ENCODE assay signal across 31 cellular contexts in genomic region chr7:71683382-71683781, GRCh38.
DNase-seq lines count a peak whose midpoint lies in the region; ATAC-seq and TF ChIP-seq lines count a peak whose summit lies in the region.
"Had no signal": no experiment of that assay in that cellular context is flagged by ENCODE, and none has a peak within 500 bp of the region (broad histone marks: within the 10 kb centered on the region; RNA-seq: fewer than 3 reads in every experiment).

No MANE protein-coding gene starts in this region.

- peaks cover 19% of the 10 kb centered on the region for H4K20me1 ChIP-seq in neural progenitor cell (ENCODE audit: low read depth)

- H3K4me1 Mint-ChIP-seq in neural progenitor cell = peaks cover 22% of the 10 kb centered on the region
- no peaks in the 10 kb centered on the region for H3K4me1 Mint-ChIP-seq in activated CD8-positive, alpha-beta T cell treated with anti-CD3 and anti-CD28 coated beads for 36 hours (ENCODE audit: low read depth)
- H3K4me1 Mint-ChIP-seq: activated naive CD8-positive, alpha-beta T cell treated with anti-CD3 and anti-CD28 coated beads, Interleukin-2, amount 50 U/mL, for 24 hours; CD14-positive monocyte; natural killer cell; stimulated activated naive B cell treated with anti-CD40 and anti-IgM and Interleukin-4, amounts not matched to agents 10 μg/mL and 1 μg/mL and 100 μg/mL, for 72 hours; T-helper 17 cell had no signal

- H3K9ac ChIP-seq in iPS-20b (ENCODE audit: low read depth, low read length) (peak overlapping the region; percentile 72; the same call in 1 of the 2 replicates), neural progenitor cell (no peak overlapping the region)
- H3K9ac ChIP-seq: KMS-11 had no signal

- H3K4me2 ChIP-seq in neural progenitor cell = peak overlapping the region; percentile 65
- H3K4me2 ChIP-seq: KMS-11 had no signal

- H3K27me3 ChIP-seq in iPS-20b (ENCODE audit: insufficient read depth, low read length) = no peaks in the 10 kb centered on the region
- H3K27me3 ChIP-seq in neural progenitor cell = peaks cover 33% of the 10 kb centered on the region

- H2AFZ ChIP-seq in neural progenitor cell (replicated peaks) = no peak overlapping the region

- H3F3A ChIP-seq in neural progenitor cell (ENCODE audit: low read depth) = peaks cover 24% of the 10 kb centered on the region

- H3K4me1 ChIP-seq in iPS-20b (ENCODE audit: insufficient read depth, low read length) = peaks cover 12% of the 10 kb centered on the region; the same call in 1 of the 2 replicates
- H3K4me1 ChIP-seq in neural progenitor cell = peaks cover 12% of the 10 kb centered on the region

- POLR2A ChIA-PET in activated CD8-positive, alpha-beta T cell treated with anti-CD3 and anti-CD28 coated beads for 36 hours (lab: Charles Lee) = no interaction called here

- peaks cover 4% of the 10 kb centered on the region for H3K36me3 Mint-ChIP-seq in neural progenitor cell
- H3K36me3 Mint-ChIP-seq in activated CD8-positive, alpha-beta T cell treated with anti-CD3 and anti-CD28 coated beads for 36 hours (ENCODE audit: low read depth) = no peaks in the 10 kb centered on the region
- H3K36me3 Mint-ChIP-seq: CD14-positive monocyte; natural killer cell; stimulated activated naive B cell treated with anti-CD40 and anti-IgM and Interleukin-4, amounts not matched to agents 10 μg/mL and 1 μg/mL and 100 μg/mL, for 72 hours had no signal

- no peaks in the 10 kb centered on the region for H3K79me2 ChIP-seq in neural progenitor cell (ENCODE audit: low read depth)

- H3K27me3 Mint-ChIP-seq in neural progenitor cell (ENCODE audit: insufficient read depth, low read depth) = peaks cover 11% of the 10 kb centered on the region
- no peaks in the 10 kb centered on the region for H3K27me3 Mint-ChIP-seq in activated CD8-positive, alpha-beta T cell treated with anti-CD3 and anti-CD28 coated beads for 36 hours
- H3K27me3 Mint-ChIP-seq: activated naive CD8-positive, alpha-beta T cell treated with anti-CD3 and anti-CD28 coated beads, Interleukin-2, amount 50 U/mL, for 24 hours; stimulated activated naive B cell treated with anti-CD40 and anti-IgM and Interleukin-4, amounts not matched to agents 10 μg/mL and 1 μg/mL and 100 μg/mL, for 72 hours; T-helper 17 cell had no signal

- in situ Hi-C loops in G401 (cut with HindIII; ENCODE audit: low sequenced_read_pairs) = no loop called here

- H3K36me3 ChIP-seq in iPS-20b (ENCODE audit: insufficient read depth, low read depth, low read length) (peaks cover 12% of the 10 kb centered on the region; the same call in 1 of the 2 replicates), neural progenitor cell (no peaks in the 10 kb centered on the region)
- H3K36me3 ChIP-seq: thoracic aorta had no signal

- H3K9me3 ChIP-seq in iPS-20b (ENCODE audit: insufficient read depth, low read depth, low read length) (no peaks in the 10 kb centered on the region), neural progenitor cell (ENCODE audit: low read depth) (no peaks in the 10 kb centered on the region)
- H3K9me3 ChIP-seq: thoracic aorta had no signal

- no peak for TF ChIP-seq CTCF in neural progenitor cell (IDR thresholded peaks at IDR 0.05)
- no peak for TF ChIP-seq CTCF in activated CD8-positive, alpha-beta T cell treated with anti-CD3 and anti-CD28 coated beads for 36 hours (IDR thresholded peaks at IDR 0.05)

- H3K27ac ChIP-seq in iPS-20b (ENCODE audit: low read length) = no peak overlapping the region
- peak overlapping the region; percentile 67 for H3K27ac ChIP-seq in neural progenitor cell
- H3K27ac ChIP-seq: KMS-11, thoracic aorta had no signal

- no peak overlapping the region; the same call in 1 of the 2 replicates for H3K4me3 ChIP-seq in iPS-20b (ENCODE audit: low read length)
- no peak overlapping the region for H3K4me3 ChIP-seq in neural progenitor cell
- H3K4me3 ChIP-seq: thoracic aorta had no signal

- H3K4me3 Mint-ChIP-seq in neural progenitor cell = no peak overlapping the region
- no peak overlapping the region for H3K4me3 Mint-ChIP-seq in activated CD8-positive, alpha-beta T cell treated with anti-CD3 and anti-CD28 coated beads for 36 hours
- H3K4me3 Mint-ChIP-seq: activated naive CD8-positive, alpha-beta T cell treated with anti-CD3 and anti-CD28 coated beads, Interleukin-2, amount 50 U/mL, for 24 hours; activated T-cell treated with anti-CD3 and anti-CD28 coated beads, Interleukin-2, amount 50 U/mL, for 72 hours; natural killer cell; stimulated activated naive B cell treated with anti-CD40 and anti-IgM and Interleukin-4, amounts not matched to agents 10 μg/mL and 1 μg/mL and 100 μg/mL, for 72 hours; T-helper 17 cell had no signal

- peaks cover 3% of the 10 kb centered on the region for H3K9me3 Mint-ChIP-seq in neural progenitor cell
- peaks cover 4% of the 10 kb centered on the region for H3K9me3 Mint-ChIP-seq in activated CD8-positive, alpha-beta T cell treated with anti-CD3 and anti-CD28 coated beads for 36 hours
- H3K9me3 Mint-ChIP-seq: activated naive CD8-positive, alpha-beta T cell treated with anti-CD3 and anti-CD28 coated beads, Interleukin-2, amount 50 U/mL, for 24 hours had no signal

- no peak for ATAC-seq in activated CD8-positive, alpha-beta T cell treated with anti-CD3 and anti-CD28 coated beads for 36 hours
- no peak for ATAC-seq in GM21381 (IDR thresholded peaks at IDR 0.05; ENCODE audit: unreplicated experiment)
- ATAC-seq: activated CD4-positive, CD25-positive, alpha-beta regulatory T cell treated with anti-CD3 and anti-CD28 coated beads, Interleukin-2, amount 50 U/mL, for 24 hours; activated naive CD8-positive, alpha-beta T cell treated with anti-CD3 and anti-CD28 coated beads, Interleukin-2, amount 50 U/mL, for 24 hours; activated T-cell treated with anti-CD3 and anti-CD28 coated beads, Interleukin-2, amount 50 U/mL, for 72 hours; left ventricle myocardium superior; natural killer cell; Panc1; stimulated activated naive B cell treated with anti-CD40 and anti-IgM and Interleukin-4, amounts not matched to agents 10 μg/mL and 1 μg/mL and 100 μg/mL, for 72 hours; T-helper 17 cell had no signal

- CTCF ChIA-PET in activated CD8-positive, alpha-beta T cell treated with anti-CD3 and anti-CD28 coated beads for 36 hours (lab: Charles Lee) = no interaction called here

- intact Hi-C loops in activated CD8-positive, alpha-beta T cell treated with anti-CD3 and anti-CD28 coated beads for 36 hours (cut with micrococcal nuclease) = no loop called here

- DNase-seq in G401 (ENCODE audit: low spot score) = peak; percentile 65
- DNase-seq in cerebellar cortex (ENCODE audit: low spot score) = peak; percentile 60
- DNase-seq in neural progenitor cell (ENCODE audit: low spot score) = no peak
- no peak for DNase-seq in activated CD8-positive, alpha-beta T cell treated with anti-CD3 and anti-CD28 coated beads for 36 hours
- no peak for DNase-seq in NCI-H2081 (lab: John Stamatoyannopoulos, UW)
- no peak for DNase-seq in NCI-H2107 treated with DMSO at 0.1 percent for 48 hours (lab: John Stamatoyannopoulos, UW; ENCODE audit: unreplicated experiment)
- DNase-seq: activated CD4-positive, alpha-beta T cell treated with anti-CD3 and anti-CD28 coated beads, Interleukin-2, amount 50 U/mL, for 48 hours; activated naive CD4-positive, alpha-beta T cell; activated naive CD8-positive, alpha-beta T cell treated with anti-CD3 and anti-CD28 coated beads, Interleukin-2, amount 50 U/mL, for 24 hours; activated T-cell treated with anti-CD3 and anti-CD28 coated beads, Interleukin-2, amount 50 U/mL, for 72 hours; Calu3; central memory CD4-positive, alpha-beta T cell; DND-41; GOT3; left ventricle myocardium superior; MM.1S; natural killer cell; NCI-H1417; NCI-H2029 treated with DMSO at 0.1 percent for 48 hours; NCI-H2227 treated with DMSO at 0.1 percent for 48 hours; NCI-H748 treated with DMSO at 0.1 percent for 48 hours; Right ventricle myocardium superior; stimulated activated naive B cell treated with anti-CD40 and anti-IgM and Interleukin-4, amounts not matched to agents 10 μg/mL and 1 μg/mL and 100 μg/mL, for 72 hours; T-helper 17 cell had no signal

- H3K27ac Mint-ChIP-seq in neural progenitor cell = peak overlapping the region; percentile 91
- H3K27ac Mint-ChIP-seq in activated CD8-positive, alpha-beta T cell treated with anti-CD3 and anti-CD28 coated beads for 36 hours = no peak overlapping the region
- H3K27ac Mint-ChIP-seq: activated naive CD8-positive, alpha-beta T cell treated with anti-CD3 and anti-CD28 coated beads, Interleukin-2, amount 50 U/mL, for 24 hours; activated T-cell treated with anti-CD3 and anti-CD28 coated beads, Interleukin-2, amount 50 U/mL, for 72 hours; CD14-positive monocyte; natural killer cell; stimulated activated naive B cell treated with anti-CD40 and anti-IgM and Interleukin-4, amounts not matched to agents 10 μg/mL and 1 μg/mL and 100 μg/mL, for 72 hours; T-helper 17 cell had no signal

Comparison
In these comparisons a context has a peak if more than half of its experiments do, and no peak if none do; other contexts are left out.
1. DNase-seq: peak in G401 (single experiment) and cerebellar cortex (single experiment); none in neural progenitor cell (single experiment), activated CD8-positive, alpha-beta T cell treated with anti-CD3 and anti-CD28 coated beads for 36 hours (single experiment), NCI-H2081 (0 of 2) and NCI-H2107 treated with DMSO at 0.1 percent for 48 hours (single experiment).